In the genomic region with DNA sequence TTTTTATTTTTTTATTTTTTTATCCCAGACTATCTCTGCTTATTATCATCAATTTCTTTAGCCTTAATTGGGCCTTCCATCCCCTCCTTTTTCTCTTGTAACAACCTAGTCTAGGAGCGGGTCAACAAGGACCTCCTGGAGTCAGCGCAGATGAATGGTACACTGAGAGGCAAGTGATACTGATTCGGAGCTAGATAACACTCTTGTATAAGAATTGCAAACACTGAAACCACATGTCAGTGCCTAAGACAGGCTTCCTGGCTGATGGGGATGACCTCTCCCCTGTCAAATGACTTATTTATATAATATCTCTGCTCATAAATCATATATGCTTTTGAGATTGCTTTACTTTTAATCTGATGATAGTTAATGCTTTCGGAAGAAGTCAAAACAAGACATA, we compare ENCODE assay signal across 11 cellular contexts. TPM values are rescaled to one million over a fixed set of nuclear protein-coding genes. Genes with fewer than 3 reads are reported as not detected.
DNase-seq lines count a peak whose midpoint lies in the region; ATAC-seq and TF ChIP-seq lines count a peak whose summit lies in the region.
"Had no signal": no experiment of that assay in that cellular context is flagged by ENCODE, and none has a peak within 500 bp of the region (broad histone marks: within the 10 kb centered on the region; RNA-seq: fewer than 3 reads in every experiment).

No MANE protein-coding gene starts in this region.

- H3K9me2 ChIP-seq in MM.1S (replicated peaks; ENCODE audit: insufficient read depth, low read length) = no peaks in the 10 kb centered on the region

- H2AFZ ChIP-seq in MM.1S (ENCODE audit: low read length) = no peak overlapping the region; the same call in 1 of the 2 replicates

- H3K4me1 ChIP-seq in MM.1S (ENCODE audit: low read length) = 0 out of 2 replicates have a peak, but pooled peaks cover 8% of the 10 kb centered on the region

- no peaks in the 10 kb centered on the region for H3K9me3 ChIP-seq in MM.1S (replicated peaks; ENCODE audit: insufficient read depth, low read length)
- H3K9me3 ChIP-seq: esophagus muscularis mucosa had no signal

- no peaks in the 10 kb centered on the region for H3K27me3 ChIP-seq in MM.1S (replicated peaks; ENCODE audit: insufficient read depth, low read length)
- H3K27me3 ChIP-seq: esophagus muscularis mucosa, suprapubic skin had no signal

- peak overlapping the region; percentile 3; the same call in 1 of the 2 replicates for H3K27ac ChIP-seq in MM.1S (ENCODE audit: low read length)
- H3K27ac ChIP-seq: esophagus muscularis mucosa, suprapubic skin had no signal

- peak overlapping the region; percentile 98 for H3K27ac Mint-ChIP-seq in activated naive CD8-positive, alpha-beta T cell
- H3K27ac Mint-ChIP-seq in natural killer cell = peak overlapping the region; percentile 90 to 95
- no peak overlapping the region for H3K27ac Mint-ChIP-seq in CD14-positive monocyte

- H3K27me3 Mint-ChIP-seq in activated naive CD8-positive, alpha-beta T cell = no peaks in the 10 kb centered on the region
- H3K27me3 Mint-ChIP-seq in natural killer cell (ENCODE audit: low read depth in 2 of 2) (no peaks in the 10 kb centered on the region), CD14-positive monocyte (ENCODE audit: low read depth in 3 of 3) (peaks cover 0 to 2% (median 0%) of the 10 kb centered on the region in 3 donors)

- H3K4me1 Mint-ChIP-seq in activated naive CD8-positive, alpha-beta T cell (ENCODE audit: low read depth) = peaks cover 60% of the 10 kb centered on the region
- H3K4me1 Mint-ChIP-seq in natural killer cell (peaks cover 50 to 54% of the 10 kb centered on the region in 2 donors), CD14-positive monocyte (peaks cover 12% of the 10 kb centered on the region)

- no peaks in the 10 kb centered on the region for H3K36me3 ChIP-seq in MM.1S (replicated peaks; ENCODE audit: insufficient read depth, low read length)
- H3K36me3 ChIP-seq: esophagus muscularis mucosa had no signal

- no peak overlapping the region for H3K4me3 ChIP-seq in MM.1S (ENCODE audit: low read length)
- H3K4me3 ChIP-seq: esophagus muscularis mucosa, suprapubic skin had no signal

- H3K4me3 Mint-ChIP-seq in activated naive CD8-positive, alpha-beta T cell = peak overlapping the region; percentile 82
- H3K4me3 Mint-ChIP-seq in natural killer cell (peak overlapping the region; percentile 69), CD14-positive monocyte (no peak overlapping the region)

- TF ChIP-seq CTCF in MM.1S (IDR thresholded peaks at IDR 0.05; ENCODE audit: low read length) (no peak), natural killer cell (IDR thresholded peaks at IDR 0.05) (no peak), CD14-positive monocyte (IDR thresholded peaks at IDR 0.05) (no peak)

- H3K9me3 Mint-ChIP-seq in activated naive CD8-positive, alpha-beta T cell (ENCODE audit: low read depth) = peaks cover 7% of the 10 kb centered on the region
- H3K9me3 Mint-ChIP-seq in natural killer cell = peaks cover 0 to 5% of the 10 kb centered on the region in 2 donors
- peaks cover 0 to 3% (median 2%) of the 10 kb centered on the region in 7 donors for H3K9me3 Mint-ChIP-seq in CD14-positive monocyte

- intact Hi-C loops in natural killer cell (cut with micrococcal nuclease) = loop anchor here (2.0 to 5.0 kb wide), 2 partner anchors 23 to 37 kb away; partner anchors contain the start of gene BPGM
- intact Hi-C loops in CD14-positive monocyte (cut with micrococcal nuclease) = no loop called here

- ATAC-seq in natural killer cell = peak; percentile 60 to 79 (median 78)
- ATAC-seq in HG03095 (IDR thresholded peaks at IDR 0.05; ENCODE audit: unreplicated experiment) = no peak

- DNase-seq in Daoy (ENCODE audit: low read depth) (peak; percentile 53), MM.1S (no peak), natural killer cell (no peak), HCEC 1CT (no peak), CD14-positive monocyte (ENCODE audit: low spot score) (no peak)
- DNase-seq: midbrain, NCI-H1092 treated with DMSO at 0.1 percent for 48 hours had no signal

- H4K20me1 ChIP-seq in MM.1S (ENCODE audit: insufficient read depth, low read length) = no peaks in the 10 kb centered on the region

- H3F3A ChIP-seq in MM.1S (ENCODE audit: insufficient read depth, low read length) = peaks cover 6% of the 10 kb centered on the region

- H3K4me2 ChIP-seq in MM.1S (ENCODE audit: low read depth, low read length) = peak overlapping the region; percentile 55

- peaks cover 23% of the 10 kb centered on the region for H3K36me3 Mint-ChIP-seq in activated naive CD8-positive, alpha-beta T cell
- H3K36me3 Mint-ChIP-seq in natural killer cell = peaks cover 8% of the 10 kb centered on the region
- peaks cover 24 to 25% of the 10 kb centered on the region in 2 donors for H3K36me3 Mint-ChIP-seq in CD14-positive monocyte

- H3K9ac ChIP-seq in MM.1S (ENCODE audit: low read length) = no peak overlapping the region

- H3K79me2 ChIP-seq in MM.1S (ENCODE audit: low read length) = no peaks in the 10 kb centered on the region

RNA-seq across cellular contexts. Expression of gene BPGM, which starts 22.7 kb away (rescaled TPM):
- total RNA-seq in Daoy (2014; rRNA removed; shearing (Covaris generic)) = 68.1 and 71.2 TPM in 2 replicates
- 10 to 100 TPM; 30.0 to 39.1 (median 31.4) TPM for total RNA-seq in natural killer cell
- polyA plus RNA-seq in CD14-positive monocyte = 10 to 100 TPM; 18.4 to 20.6 TPM

Comparison
In these comparisons a context has a peak if more than half of its experiments do, and no peak if none do; other contexts are left out.
1. H3K27ac Mint-ChIP-seq: peak in activated naive CD8-positive, alpha-beta T cell (single experiment) and natural killer cell (2 of 2); none in CD14-positive monocyte (0 of 7).
2. H3K4me3 Mint-ChIP-seq: peak in activated naive CD8-positive, alpha-beta T cell (single experiment) and natural killer cell (single experiment); none in CD14-positive monocyte (0 of 2).